Comparison of ENCODE assay signal across 24 cellular contexts in the genomic region with DNA sequence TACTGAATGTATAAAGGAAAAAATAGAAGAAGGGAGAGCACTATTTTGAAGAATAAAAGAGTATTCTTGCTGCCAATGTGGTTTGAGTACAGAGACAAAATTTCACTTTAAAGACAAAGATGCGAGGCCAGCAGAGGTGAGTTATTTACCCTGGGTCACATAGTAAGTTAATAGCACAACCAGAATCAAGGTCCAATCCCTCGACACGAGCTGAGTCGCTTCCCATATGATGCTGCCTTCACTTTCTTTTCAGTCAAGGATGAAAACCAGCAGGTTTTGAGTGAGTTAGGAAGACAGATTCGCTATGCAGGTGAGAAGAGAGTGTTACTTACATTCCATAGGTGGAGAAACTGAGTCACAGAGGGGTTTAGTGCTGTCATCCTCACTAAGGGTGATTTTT.
"Had no signal": no experiment of that assay in that cellular context is flagged by ENCODE, and none has a peak within 500 bp of the region (broad histone marks: within the 10 kb centered on the region; RNA-seq: fewer than 3 reads in every experiment).

No MANE protein-coding gene starts in this region.

- H3K36me3 ChIP-seq: gastroesophageal sphincter, left lung, lower lobe of right lung had no signal

- DNase-seq: cortex of kidney; effector CD8-positive, alpha-beta T cell; effector memory CD8-positive, alpha-beta T cell; endodermal cell; erythroblast; heart left ventricle; hippocampal formation; kidney glomerular epithelial cell; left lung; left ventricle myocardium superior; lower lobe of right lung; mesenchymal stem cell; naive thymus-derived CD4-positive, alpha-beta T cell had no signal

- H3K4me1 ChIP-seq: foreskin keratinocyte, gastroesophageal sphincter, heart left ventricle, left lung, lower lobe of right lung had no signal

- H3K9me3 ChIP-seq: gastroesophageal sphincter, heart left ventricle, left lung, lower lobe of right lung had no signal

- H3K4me3 ChIP-seq: gastroesophageal sphincter, heart left ventricle, left lung, lower lobe of right lung had no signal

- ATAC-seq: effector memory CD8-positive, alpha-beta T cell; esophagus mucosa; foreskin keratinocyte; gastroesophageal sphincter; heart left ventricle; left lung; left ventricle myocardium superior; lower lobe of right lung; naive thymus-derived CD4-positive, alpha-beta T cell had no signal

- H3K36me3 Mint-ChIP-seq: mesothelial cell of epicardium; naive thymus-derived CD4-positive, alpha-beta T cell had no signal

- H3K27ac Mint-ChIP-seq: dendritic cell treated with granulocyte-macrophage colony-stimulating factor and Interleukin-4, amounts not matched to agents 40 ng/mL and 50 ng/mL, for 4 days; effector memory CD8-positive, alpha-beta T cell; endodermal cell; mesothelial cell of epicardium; naive thymus-derived CD4-positive, alpha-beta T cell had no signal

- H3K27ac ChIP-seq: epithelial cell of prostate, foreskin keratinocyte, gastroesophageal sphincter, heart left ventricle, left lung, lower lobe of right lung had no signal

- H3K4me3 Mint-ChIP-seq: dendritic cell treated with granulocyte-macrophage colony-stimulating factor and Interleukin-4, amounts not matched to agents 40 ng/mL and 50 ng/mL, for 4 days; effector memory CD8-positive, alpha-beta T cell; endodermal cell; mesothelial cell of epicardium; naive thymus-derived CD4-positive, alpha-beta T cell had no signal

- H3K27me3 Mint-ChIP-seq: dendritic cell treated with granulocyte-macrophage colony-stimulating factor and Interleukin-4, amounts not matched to agents 40 ng/mL and 50 ng/mL, for 4 days had no signal

- FAIRE-seq: colon, endometrium, frontal cortex, islet of Langerhans, keratinocyte had no signal

- H3K27me3 ChIP-seq: foreskin keratinocyte, left lung had no signal

- H3K9me3 Mint-ChIP-seq: dendritic cell treated with granulocyte-macrophage colony-stimulating factor and Interleukin-4, amounts not matched to agents 40 ng/mL and 50 ng/mL, for 4 days; endodermal cell; mesothelial cell of epicardium had no signal

- H3K4me1 Mint-ChIP-seq: mesothelial cell of epicardium had no signal
